Comparison of ENCODE assay signal across 13 cellular contexts in the genomic region with DNA sequence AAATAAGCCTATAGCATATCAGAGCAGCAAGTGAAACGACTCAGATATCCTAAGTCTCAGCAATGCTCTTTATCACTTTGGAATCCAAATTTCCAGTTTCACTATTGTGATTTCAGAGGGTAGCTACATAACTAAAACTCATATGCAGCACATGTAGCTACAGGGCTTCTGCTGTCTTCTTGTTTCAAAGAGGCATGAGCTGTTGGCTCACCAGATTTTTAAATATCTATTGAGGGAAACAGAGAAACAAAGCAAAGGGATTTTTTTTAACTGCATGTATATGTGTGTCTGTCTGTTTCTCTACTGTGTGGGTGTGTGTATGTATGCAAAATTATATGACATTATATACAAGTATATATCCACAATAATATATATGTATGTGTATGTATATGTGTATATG.
DNase-seq lines count a peak whose midpoint lies in the region; ATAC-seq and TF ChIP-seq lines count a peak whose summit lies in the region.
"Had no signal": no experiment of that assay in that cellular context is flagged by ENCODE, and none has a peak within 500 bp of the region (broad histone marks: within the 10 kb centered on the region; RNA-seq: fewer than 3 reads in every experiment).

No MANE protein-coding gene starts in this region.

- no peaks in the 10 kb centered on the region for H3K4me1 Mint-ChIP-seq in activated CD4-positive, alpha-beta memory T cell treated with anti-CD3 and anti-CD28 coated beads for 36 hours (ENCODE audit: low read depth)

- H3K79me2 ChIP-seq in osteoblast (ENCODE audit: insufficient read depth, low read length): no peaks in the 10 kb centered on the region

- WGBS in esophagus muscularis mucosa: 41% methylated on average over 1 of the region's 1 CpG

- H3K4me3 ChIP-seq in Panc1 (ENCODE audit: low read depth in 2 of 2, low read length in 2 of 2): no peak overlapping the region
- H3K4me3 ChIP-seq in esophagus muscularis mucosa: no peak overlapping the region
- H3K4me3 ChIP-seq in osteoblast (ENCODE audit: insufficient read depth, low read length): no peak overlapping the region
- no peak overlapping the region for H3K4me3 ChIP-seq in H7 (ENCODE audit: insufficient read depth, low read depth, low read length)

- no peaks in the 10 kb centered on the region for H3K36me3 Mint-ChIP-seq in activated CD4-positive, alpha-beta memory T cell treated with anti-CD3 and anti-CD28 coated beads for 36 hours
- H3K36me3 Mint-ChIP-seq: activated naive CD8-positive, alpha-beta T cell; stimulated activated naive B cell treated with anti-CD40 and anti-IgM and Interleukin-4, amounts not matched to agents 10 μg/mL and 1 μg/mL and 100 μg/mL, for 72 hours had no signal

- H3K4me2 ChIP-seq in osteoblast (ENCODE audit: insufficient read depth, low read length): peak overlapping the region; percentile 69

- H3K27me3 ChIP-seq in Panc1 (ENCODE audit: control insufficient read depth, insufficient read depth, low read length) (no peaks in the 10 kb centered on the region), esophagus muscularis mucosa (no peaks in the 10 kb centered on the region), osteoblast (ENCODE audit: insufficient read depth, low read length) (no peaks in the 10 kb centered on the region), H7 (ENCODE audit: control insufficient read depth, insufficient read depth, low read length) (no peaks in the 10 kb centered on the region)

- H3K27ac Mint-ChIP-seq in activated CD4-positive, alpha-beta memory T cell treated with anti-CD3 and anti-CD28 coated beads for 36 hours: no peak overlapping the region
- H3K27ac Mint-ChIP-seq: activated CD8-positive, alpha-beta T cell treated with anti-CD3 and anti-CD28 coated beads, Interleukin-2, amount 10 ng/mL, durations not matched to agents 7 days and 5 days; activated naive CD8-positive, alpha-beta T cell; stimulated activated naive B cell treated with anti-CD40 and anti-IgM and Interleukin-4, amounts not matched to agents 10 μg/mL and 1 μg/mL and 100 μg/mL, for 72 hours had no signal

- peak; percentile 53; the same call in 1 of the 2 replicates for ATAC-seq in Panc1
- no peak for ATAC-seq in GM21423 (IDR thresholded peaks at IDR 0.05; ENCODE audit: unreplicated experiment)
- ATAC-seq: activated CD8-positive, alpha-beta T cell treated with anti-CD3 and anti-CD28 coated beads, Interleukin-2, amount 10 ng/mL, durations not matched to agents 7 days and 5 days had no signal

- peak overlapping the region; percentile 72 for H3K27ac ChIP-seq in Panc1 (ENCODE audit: low read length)
- H3K27ac ChIP-seq in esophagus muscularis mucosa (replicated peaks in 1 of 4): peak overlapping the region in 3 of 4 donors; percentile 19 to 49 (median 47)
- H3K27ac ChIP-seq in osteoblast (ENCODE audit: low read depth, low read length): peak overlapping the region; percentile 90

- H4K20me1 ChIP-seq in osteoblast (ENCODE audit: insufficient read depth, low read length): no peaks in the 10 kb centered on the region

- H3K36me3 ChIP-seq in Panc1 (ENCODE audit: control insufficient read depth, insufficient read depth, low read length) (no peaks in the 10 kb centered on the region), esophagus muscularis mucosa (no peaks in the 10 kb centered on the region), osteoblast (ENCODE audit: insufficient read depth, low read length) (no peaks in the 10 kb centered on the region), H7 (replicated peaks; ENCODE audit: control insufficient read depth, insufficient read depth, low read length) (no peaks in the 10 kb centered on the region)

- no peak overlapping the region for H3K4me3 Mint-ChIP-seq in activated CD4-positive, alpha-beta memory T cell treated with anti-CD3 and anti-CD28 coated beads for 36 hours
- H3K4me3 Mint-ChIP-seq: activated CD8-positive, alpha-beta T cell treated with anti-CD3 and anti-CD28 coated beads, Interleukin-2, amount 10 ng/mL, durations not matched to agents 7 days and 5 days; activated naive CD8-positive, alpha-beta T cell; nephron progenitor cell; stimulated activated naive B cell treated with anti-CD40 and anti-IgM and Interleukin-4, amounts not matched to agents 10 μg/mL and 1 μg/mL and 100 μg/mL, for 72 hours had no signal

- H2AFZ ChIP-seq in osteoblast (ENCODE audit: low read length): peak overlapping the region; percentile 19

- no peak for TF ChIP-seq POLR2A in esophagus muscularis mucosa (IDR thresholded peaks at IDR 0.05; ENCODE audit: low read depth)

- CTCF ChIA-PET in Panc1 (lab: Charles Lee): interaction anchor here (0.8 kb wide), 1 partner anchor 352 kb away, joined by 3 read pairs; no protein-coding TSS in a partner anchor
- CTCF ChIA-PET in activated CD4-positive, alpha-beta memory T cell treated with anti-CD3 and anti-CD28 coated beads for 36 hours (lab: Charles Lee): no interaction called here

- no peak for TF ChIP-seq EP300 in esophagus muscularis mucosa (IDR thresholded peaks at IDR 0.05)

- in situ Hi-C loops in Panc1 (cut with HindIII; ENCODE audit: low pct_unique_long_range_greater_than_20kb, low sequenced_read_pairs): no loop called here

- H3K27me3 Mint-ChIP-seq in activated CD4-positive, alpha-beta memory T cell treated with anti-CD3 and anti-CD28 coated beads for 36 hours: no peaks in the 10 kb centered on the region
- H3K27me3 Mint-ChIP-seq: activated naive CD8-positive, alpha-beta T cell; stimulated activated naive B cell treated with anti-CD40 and anti-IgM and Interleukin-4, amounts not matched to agents 10 μg/mL and 1 μg/mL and 100 μg/mL, for 72 hours had no signal

- peak; percentile 5 for DNase-seq in AG08395 (ENCODE audit: low spot score)
- DNase-seq in Panc1 (ENCODE audit: low read depth, low spot score): peak; percentile 5
- no peak for DNase-seq in esophagus muscularis mucosa (ENCODE audit: extremely low spot score)
- no peak for DNase-seq in osteoblast (ENCODE audit: insufficient read length, low spot score, missing footprints)
- no peak for DNase-seq in NCI-H1417 treated with DMSO at 0.1 percent for 48 hours (lab: John Stamatoyannopoulos, UW)
- DNase-seq in activated CD4-positive, alpha-beta memory T cell treated with anti-CD3 and anti-CD28 coated beads for 36 hours: no peak
- no peak for DNase-seq in H7
- DNase-seq: activated CD8-positive, alpha-beta T cell treated with anti-CD3 and anti-CD28 coated beads, Interleukin-2, amount 10 ng/mL, durations not matched to agents 7 days and 5 days; stimulated activated naive B cell treated with anti-CD40 and anti-IgM and Interleukin-4, amounts not matched to agents 10 μg/mL and 1 μg/mL and 100 μg/mL, for 72 hours; T-helper 2 cell had no signal

- POLR2A ChIA-PET in Panc1 (lab: Charles Lee): no interaction called here
- POLR2A ChIA-PET in activated CD4-positive, alpha-beta memory T cell treated with anti-CD3 and anti-CD28 coated beads for 36 hours (lab: Charles Lee): no interaction called here

- H3K4me1 ChIP-seq in Panc1 (ENCODE audit: control insufficient read depth, insufficient read depth, low read length): peaks cover 20% of the 10 kb centered on the region
- peaks cover 10 to 17% (median 15%) of the 10 kb centered on the region in 4 donors for H3K4me1 ChIP-seq in esophagus muscularis mucosa
- peaks cover 12% of the 10 kb centered on the region for H3K4me1 ChIP-seq in osteoblast (ENCODE audit: insufficient read depth, low read length)

- BruUV-seq in Panc1 (replicated peaks; lab: Mats Ljungman, UMichigan): no TSS peak

- no peak for TF ChIP-seq CTCF in Panc1 (IDR thresholded peaks at IDR 0.05)
- TF ChIP-seq CTCF in esophagus muscularis mucosa (IDR thresholded peaks at IDR 0.05): no peak
- no peak for TF ChIP-seq CTCF in osteoblast (IDR thresholded peaks at IDR 0.05; ENCODE audit: extremely low read depth, low read depth, low read length)

- intact Hi-C loops in Panc1 (cut with micrococcal nuclease; ENCODE audit: unreplicated experiment) (loop anchor here (5.0 to 10.0 kb wide), 2 partner anchors 683 to 1235 kb away; a partner anchor contains a TSS), esophagus muscularis mucosa (cut with DNase I) (no loop called here)
- intact Hi-C loops in activated CD4-positive, alpha-beta memory T cell treated with anti-CD3 and anti-CD28 coated beads for 36 hours (cut with micrococcal nuclease): no loop called here

- peaks cover 3% of the 10 kb centered on the region for H3K9me3 Mint-ChIP-seq in activated CD4-positive, alpha-beta memory T cell treated with anti-CD3 and anti-CD28 coated beads for 36 hours
- H3K9me3 Mint-ChIP-seq: stimulated activated naive B cell treated with anti-CD40 and anti-IgM and Interleukin-4, amounts not matched to agents 10 μg/mL and 1 μg/mL and 100 μg/mL, for 72 hours had no signal

- H3K9me3 ChIP-seq in Panc1 (ENCODE audit: control insufficient read depth, insufficient read depth, low read depth, low read length) (no peaks in the 10 kb centered on the region), esophagus muscularis mucosa (no peaks in the 10 kb centered on the region), osteoblast (ENCODE audit: low read depth, low read length) (no peaks in the 10 kb centered on the region)

Comparison
In these comparisons a context has a peak if more than half of its experiments do, and no peak if none do; other contexts are left out.
1. DNase-seq: peak in AG08395 (single experiment) and Panc1 (single experiment); none in esophagus muscularis mucosa (single experiment), osteoblast (single experiment), NCI-H1417 treated with DMSO at 0.1 percent for 48 hours (single experiment), activated CD4-positive, alpha-beta memory T cell treated with anti-CD3 and anti-CD28 coated beads for 36 hours (single experiment) and H7 (single experiment).
2. Peak in every context shown above with its lines, with median percentiles within 50 percentile points of each other: H3K27ac ChIP-seq.